26 cellular contexts compared by ENCODE assay signal in genomic region chr22:21702700-21703683, GRCh38. TPM values are rescaled to one million over a fixed set of nuclear protein-coding genes. Genes with fewer than 3 reads are reported as not detected.
A peak's percentile ranks its signal among the peaks of the same experiment; 100 is the strongest.
DNase-seq lines count a peak whose midpoint lies in the region; ATAC-seq and TF ChIP-seq lines count a peak whose summit lies in the region.
"Had no signal": no experiment of that assay in that cellular context is flagged by ENCODE, and none has a peak within 500 bp of the region (broad histone marks: within the 10 kb centered on the region; RNA-seq: fewer than 3 reads in every experiment).

No MANE protein-coding gene starts in this region.

- no peaks in the 10 kb centered on the region for H3K27me3 Mint-ChIP-seq in activated naive CD4-positive, alpha-beta T cell treated with anti-CD3 and anti-CD28 coated beads, Interleukin-2, amount 10 ng/mL, durations not matched to agents 7 days and 5 days
- H3K27me3 Mint-ChIP-seq in activated B cell treated with CpG ODN at 0.5 μM for 24 hours (no peaks in the 10 kb centered on the region), immature natural killer cell (ENCODE audit: low read depth in 3 of 3) (peaks cover 0 to 7% (median 2%) of the 10 kb centered on the region in 3 donors)
- no peaks in the 10 kb centered on the region for H3K27me3 Mint-ChIP-seq in stimulated activated naive CD8-positive, alpha-beta T cell treated with anti-CD3 and anti-CD28 coated beads, Interleukin-15, amount 100 ng/mL, for 72 hours
- H3K27me3 Mint-ChIP-seq: activated naive CD8-positive, alpha-beta T cell had no signal

- WGBS in stomach, 5 donors = 87 to 90% (median 89%) methylated on average over 22 to 30 of the region's 30 CpGs

- H3K4me1 ChIP-seq in stomach = peaks cover 0 to 26% (median 9%) of the 10 kb centered on the region in 4 donors

- H3K4me3 ChIP-seq in stomach = no peak overlapping the region
- H3K4me3 ChIP-seq: BLaER1, esophagus muscularis mucosa, gastrocnemius medialis, lower lobe of right lung, SJSA1, upper lobe of left lung had no signal

- H3K36me3 Mint-ChIP-seq in activated naive CD4-positive, alpha-beta T cell treated with anti-CD3 and anti-CD28 coated beads, Interleukin-2, amount 10 ng/mL, durations not matched to agents 7 days and 5 days = peaks cover 20% of the 10 kb centered on the region
- H3K36me3 Mint-ChIP-seq in activated B cell treated with CpG ODN at 0.5 μM for 24 hours (ENCODE audit: low read depth) (peaks cover 57% of the 10 kb centered on the region), immature natural killer cell (peaks cover 6 to 31% (median 9%) of the 10 kb centered on the region in 3 donors)
- H3K36me3 Mint-ChIP-seq: activated naive CD8-positive, alpha-beta T cell had no signal

- ATAC-seq in activated B cell treated with CpG ODN at 0.5 μM for 24 hours (ENCODE audit: low read depth) (no peak), GM19452 (IDR thresholded peaks at IDR 0.05; ENCODE audit: unreplicated experiment) (no peak)
- ATAC-seq in stimulated activated naive CD8-positive, alpha-beta T cell treated with anti-CD3 and anti-CD28 coated beads, Interleukin-15, amount 100 ng/mL, for 72 hours = peak; percentile 42
- ATAC-seq: gastrocnemius medialis had no signal

- no peak for TF ChIP-seq EP300 in stomach (IDR thresholded peaks at IDR 0.05)

- no peak for TF ChIP-seq POLR2A in stomach (IDR thresholded peaks at IDR 0.05)

- H3K9me3 ChIP-seq in stomach = no peaks in the 10 kb centered on the region
- H3K9me3 ChIP-seq: BLaER1, esophagus muscularis mucosa, gastrocnemius medialis, lower lobe of right lung, SJSA1, upper lobe of left lung had no signal

- H3K36me3 ChIP-seq in stomach = peaks cover 0 to 50% (median 38%) of the 10 kb centered on the region in 4 donors
- H3K36me3 ChIP-seq: SJSA1 had no signal

- intact Hi-C loops in activated B cell treated with CpG ODN at 0.5 μM for 24 hours (cut with micrococcal nuclease) = no loop called here
- intact Hi-C loops in stomach (cut with DNase I; ENCODE audit: low total_unique reads) = no loop called here

- no peaks in the 10 kb centered on the region for H3K9me3 Mint-ChIP-seq in activated naive CD4-positive, alpha-beta T cell treated with anti-CD3 and anti-CD28 coated beads, Interleukin-2, amount 10 ng/mL, durations not matched to agents 7 days and 5 days
- H3K9me3 Mint-ChIP-seq in activated B cell treated with CpG ODN at 0.5 μM for 24 hours = no peaks in the 10 kb centered on the region
- no peaks in the 10 kb centered on the region for H3K9me3 Mint-ChIP-seq in immature natural killer cell
- no peaks in the 10 kb centered on the region for H3K9me3 Mint-ChIP-seq in stimulated activated naive CD8-positive, alpha-beta T cell treated with anti-CD3 and anti-CD28 coated beads, Interleukin-15, amount 100 ng/mL, for 72 hours

- H3K27ac Mint-ChIP-seq in activated naive CD4-positive, alpha-beta T cell treated with anti-CD3 and anti-CD28 coated beads, Interleukin-2, amount 10 ng/mL, durations not matched to agents 7 days and 5 days = peak overlapping the region; percentile 75
- peak overlapping the region; percentile 35 for H3K27ac Mint-ChIP-seq in activated B cell treated with CpG ODN at 0.5 μM for 24 hours
- peak overlapping the region in 5 of 6 donors; percentile 20 to 71 (median 70) for H3K27ac Mint-ChIP-seq in immature natural killer cell
- peak overlapping the region in 1 of 2 donors; percentile 94 for H3K27ac Mint-ChIP-seq in stimulated activated naive CD8-positive, alpha-beta T cell treated with anti-CD3 and anti-CD28 coated beads, Interleukin-15, amount 100 ng/mL, for 72 hours

- CTCF ChIA-PET in activated naive CD4-positive, alpha-beta T cell treated with anti-CD3 and anti-CD28 coated beads, Interleukin-2, amount 10 ng/mL, durations not matched to agents 7 days and 5 days (lab: Charles Lee) = no interaction called here
- CTCF ChIA-PET in activated B cell treated with CpG ODN at 0.5 μM for 24 hours (lab: Charles Lee) = no interaction called here

- no peak for TF ChIP-seq CTCF in activated B cell treated with CpG ODN at 0.5 μM for 24 hours (IDR thresholded peaks at IDR 0.05)
- no peak for TF ChIP-seq CTCF in stomach (IDR thresholded peaks at IDR 0.05)

- no peaks in the 10 kb centered on the region for H3K4me1 Mint-ChIP-seq in activated naive CD4-positive, alpha-beta T cell treated with anti-CD3 and anti-CD28 coated beads, Interleukin-2, amount 10 ng/mL, durations not matched to agents 7 days and 5 days
- H3K4me1 Mint-ChIP-seq in activated B cell treated with CpG ODN at 0.5 μM for 24 hours (peaks cover 5% of the 10 kb centered on the region), immature natural killer cell (no peaks in the 10 kb centered on the region)
- peaks cover 9% of the 10 kb centered on the region for H3K4me1 Mint-ChIP-seq in stimulated activated naive CD8-positive, alpha-beta T cell treated with anti-CD3 and anti-CD28 coated beads, Interleukin-15, amount 100 ng/mL, for 72 hours

- H3K27me3 ChIP-seq in stomach = no peaks in the 10 kb centered on the region
- H3K27me3 ChIP-seq: BLaER1, esophagus muscularis mucosa, gastrocnemius medialis, SJSA1, upper lobe of left lung had no signal

- no peak overlapping the region for H3K4me3 Mint-ChIP-seq in activated naive CD4-positive, alpha-beta T cell treated with anti-CD3 and anti-CD28 coated beads, Interleukin-2, amount 10 ng/mL, durations not matched to agents 7 days and 5 days
- H3K4me3 Mint-ChIP-seq in activated B cell treated with CpG ODN at 0.5 μM for 24 hours = no peak overlapping the region
- no peak overlapping the region for H3K4me3 Mint-ChIP-seq in immature natural killer cell
- H3K4me3 Mint-ChIP-seq in stimulated activated naive CD8-positive, alpha-beta T cell treated with anti-CD3 and anti-CD28 coated beads, Interleukin-15, amount 100 ng/mL, for 72 hours = no peak overlapping the region
- H3K4me3 Mint-ChIP-seq: activated naive CD8-positive, alpha-beta T cell had no signal

- POLR2A ChIA-PET in activated B cell treated with CpG ODN at 0.5 μM for 24 hours (lab: Charles Lee) = no interaction called here

- DNase-seq in activated naive CD4-positive, alpha-beta T cell treated with anti-CD3 and anti-CD28 coated beads, Interleukin-2, amount 10 ng/mL, durations not matched to agents 7 days and 5 days = no peak
- DNase-seq in activated naive CD4-positive, alpha-beta T cell treated with anti-CD3 and anti-CD28 coated beads, Interleukin-2, amount 50 U/mL, for 16 hours = no peak
- DNase-seq in activated B cell treated with CpG ODN at 0.5 μM for 24 hours (no peak), immature natural killer cell (no peak), stomach (no peak), NCI-H2171 (lab: John Stamatoyannopoulos, UW) (no peak)
- DNase-seq in stimulated activated naive CD8-positive, alpha-beta T cell treated with anti-CD3 and anti-CD28 coated beads, Interleukin-15, amount 100 ng/mL, for 72 hours = no peak
- DNase-seq: ACHN; activated CD8-positive, alpha-beta memory T cell treated with anti-CD3 and anti-CD28 coated beads for 24 hours; activated T-cell treated with anti-CD3 and anti-CD28 coated beads, Interleukin-2, amount 50 U/mL, for 48 hours; effector CD4-positive, alpha-beta T cell; gastrocnemius medialis; lower lobe of right lung; NCI-H1105 treated with DMSO at 0.1 percent for 48 hours; NCI-H2081; NCI-H510A; NK-92 treated with Interleukin-12 subunit alpha and Interleukin-12 subunit beta, amount 100 ng/mL, for 24 hours; occipital lobe; retina; stimulated activated CD4-positive, alpha-beta T cell treated with anti-CD3 and anti-CD28 coated beads, Interleukin-4, amount 100 ng/mL, for 1 hour had no signal

- H3K27ac ChIP-seq in stomach = no peak overlapping the region
- H3K27ac ChIP-seq: BLaER1, esophagus muscularis mucosa, gastrocnemius medialis, SJSA1, upper lobe of left lung had no signal

RNA-seq across cellular contexts. Expression of gene YPEL1, which starts 32.6 kb away (rescaled TPM):
- 3.0 and 4.1 TPM in 2 replicates for total RNA-seq in activated B cell treated with CpG ODN at 0.5 μM for 24 hours
- 100 to 1,000 TPM in 2 of 3 donors, 10 to 100 TPM in 1; 72.9 to 100 (median 100) TPM for polyA plus RNA-seq in immature natural killer cell
- 10 to 100 TPM in 1 of 5 donors, 1 to 10 TPM in 3, under 1 TPM in 1; 0.58 to 22.2 (median 5.7) TPM for total RNA-seq in stomach
- polyA plus RNA-seq in stomach = 1 to 10 TPM; 2.5 to 4.0 (median 2.7) TPM

RNA-seq across cellular contexts. Expression of gene PPIL2, which starts 37.2 kb away (rescaled TPM):
- 58.4 and 64.0 TPM in 2 replicates for total RNA-seq in activated B cell treated with CpG ODN at 0.5 μM for 24 hours
- 10 to 100 TPM; 13.9 to 54.6 (median 14.5) TPM for polyA plus RNA-seq in immature natural killer cell
- total RNA-seq in stomach = 10 to 100 TPM; 35.0 to 77.9 (median 51.1) TPM
- polyA plus RNA-seq in stomach = 10 to 100 TPM; 20.6 to 36.0 (median 22.3) TPM
